1 cellular context compared by ENCODE assay signal in the genomic region with DNA sequence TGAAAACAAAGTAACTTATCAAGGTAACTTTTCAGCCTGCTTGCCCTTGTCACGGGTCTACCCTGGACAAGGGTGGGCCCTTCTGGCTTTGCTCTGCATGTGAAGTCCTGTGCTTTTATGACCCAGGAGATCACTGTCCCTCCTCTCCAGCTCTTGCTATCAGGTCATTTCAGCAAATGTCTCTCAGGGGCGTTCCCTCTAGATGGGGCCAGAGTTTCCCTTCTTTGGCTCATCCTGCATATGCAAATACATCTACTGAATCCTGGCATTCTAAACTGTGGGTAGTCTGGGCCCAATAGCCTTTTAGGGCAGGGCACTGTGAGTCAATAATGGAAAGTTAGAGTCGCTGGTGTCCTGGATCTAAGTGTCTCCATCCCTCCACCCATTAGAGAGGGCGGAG.
TF ChIP-seq lines count a peak whose summit lies in the region.

No MANE protein-coding gene starts in this region.

TF ChIP-seq in IMR-90, 13 proteins besides CTCF, POLR2A, EP300 and RAD21:
- TF ChIP-seq, protein P1, sequence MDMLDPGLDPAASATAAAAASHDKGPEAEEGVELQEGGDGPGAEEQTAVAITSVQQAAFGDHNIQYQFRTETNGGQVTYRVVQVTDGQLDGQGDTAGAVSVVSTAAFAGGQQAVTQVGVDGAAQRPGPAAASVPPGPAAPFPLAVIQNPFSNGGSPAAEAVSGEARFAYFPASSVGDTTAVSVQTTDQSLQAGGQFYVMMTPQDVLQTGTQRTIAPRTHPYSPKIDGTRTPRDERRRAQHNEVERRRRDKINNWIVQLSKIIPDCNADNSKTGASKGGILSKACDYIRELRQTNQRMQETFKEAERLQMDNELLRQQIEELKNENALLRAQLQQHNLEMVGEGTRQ (IDR thresholded peaks at IDR 0.05; ENCODE audit: low read depth, low read length): no peak
- TF ChIP-seq CEBPB (IDR thresholded peaks at IDR 0.05; ENCODE audit: low read depth, low read length) (no peak), RFX5 (IDR thresholded peaks at IDR 0.05; ENCODE audit: low read depth, low read length) (no peak), SMC3 (IDR thresholded peaks at IDR 0.05; ENCODE audit: low read depth, low read length) (no peak), FOS (IDR thresholded peaks at IDR 0.05; ENCODE audit: low read depth, low read length) (no peak)
